In the genomic region with DNA sequence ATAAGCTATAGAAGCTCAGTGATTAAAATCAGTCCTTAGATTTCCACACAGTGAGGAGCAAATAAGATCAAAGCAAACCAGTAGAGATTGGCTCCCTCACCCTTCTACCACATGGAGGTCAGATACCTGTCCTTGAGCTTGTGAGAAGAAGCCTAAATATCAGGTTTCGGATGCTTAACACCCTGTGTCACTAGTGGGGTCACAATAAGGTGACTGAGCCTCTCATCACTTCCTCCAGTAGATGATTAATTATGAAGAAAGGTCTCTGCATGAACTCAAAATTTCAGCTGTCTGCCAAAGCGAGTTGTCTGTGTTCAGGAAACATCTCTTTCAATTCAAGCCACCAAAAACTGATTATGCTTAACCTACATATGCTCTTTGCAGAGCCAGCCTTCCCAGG, we compare ENCODE assay signal across 24 cellular contexts.
DNase-seq lines count a peak whose midpoint lies in the region; ATAC-seq and TF ChIP-seq lines count a peak whose summit lies in the region.
"Had no signal": no experiment of that assay in that cellular context is flagged by ENCODE, and none has a peak within 500 bp of the region (broad histone marks: within the 10 kb centered on the region; RNA-seq: fewer than 3 reads in every experiment).

No MANE protein-coding gene starts in this region.

- WGBS in neuronal stem cell (ENCODE audit: extremely low coverage in 2 of 2, insufficient read length in 2 of 2, insufficient replicate concordance in 1 of 2), 2 donors, result no CpG with 5 or more reads among the region's 2 CpGs

- H3K27ac ChIP-seq in PC-3 (ENCODE audit: low read length) (no peak overlapping the region), neuronal stem cell (replicated peaks; ENCODE audit: low read length) (no peak overlapping the region)
- H3K27ac ChIP-seq: esophagus muscularis mucosa, sigmoid colon, tibial nerve, VCaP had no signal

- H3K27me3 ChIP-seq in PC-3 (ENCODE audit: low read length) (no peaks in the 10 kb centered on the region), neuronal stem cell (ENCODE audit: control insufficient read depth in 3 of 3, insufficient read depth in 3 of 3, low read depth in 1 of 3, low read length in 3 of 3) (peaks cover 0 to 14% (median 0%) of the 10 kb centered on the region in 3 experiments)
- H3K27me3 ChIP-seq: esophagus muscularis mucosa, sigmoid colon, tibial nerve had no signal

- no peak overlapping the region for H2AK5ac ChIP-seq in neuronal stem cell (ENCODE audit: low read depth, low read length)

- POLR2A ChIA-PET in PC-3 (lab: Charles Lee; ENCODE audit: unreplicated experiment), result no interaction called here

- H3K9me2 ChIP-seq in PC-3 (replicated peaks; ENCODE audit: low read length), result no peaks in the 10 kb centered on the region

- TF ChIP-seq CTCF in PC-3 (conservative IDR thresholded peaks at IDR 0.05; ENCODE audit: low read depth, low read length) (no peak), GM10266 (IDR thresholded peaks at IDR 0.05; ENCODE audit: control insufficient read depth, insufficient read depth, low read depth, missing control alignments) (no peak)

- DNase-seq in PC-3 (peak; percentile 20), NCI-H2171 treated with DMSO at 0.1 percent for 48 hours (lab: John Stamatoyannopoulos, UW) (no peak), cerebellum (ENCODE audit: low spot score) (no peak), GM10266 (ENCODE audit: extremely low spot score) (no peak), neuronal stem cell (ENCODE audit: low spot score) (no peak)
- DNase-seq: activated CD8-positive, alpha-beta memory T cell treated with anti-CD3 and anti-CD28 coated beads, Interleukin-2, amount 50 U/mL, for 48 hours; activated gamma-delta T cell; CD4-positive, CD25-positive, alpha-beta regulatory T cell; KG1; left cardiac atrium; mesenchymal stem cell; naive thymus-derived CD4-positive, alpha-beta T cell; NCI-H2081; sigmoid colon; stimulated activated CD4-positive, alpha-beta T cell treated with anti-CD3 and anti-CD28 coated beads, Interleukin-1b, Interleukin-23, amount 100 ng/mL, for 48 hours; stimulated activated naive CD8-positive, alpha-beta T cell treated with anti-CD3 and anti-CD28 coated beads, Interleukin-15, Interleukin-2, amounts not matched to agents 100 U/mL and 50 U/mL, for 24 hours; T-helper 2 cell had no signal

- no peak overlapping the region for H3K23ac ChIP-seq in neuronal stem cell (ENCODE audit: low read depth, low read length, poor library complexity)

- no peaks in the 10 kb centered on the region for H3F3A ChIP-seq in PC-3 (ENCODE audit: low read length, unreplicated experiment)

- CTCF ChIA-PET in PC-3 (lab: Charles Lee), result no interaction called here

- H2AFZ ChIP-seq in PC-3 (ENCODE audit: low read length), result no peak overlapping the region
- H2AFZ ChIP-seq in neuronal stem cell (ENCODE audit: low read length), result no peak overlapping the region
- H2AFZ ChIP-seq: GM23338 had no signal

- no peak overlapping the region for H4K8ac ChIP-seq in neuronal stem cell (ENCODE audit: low read depth, low read length)

- H3K4me3 ChIP-seq in PC-3 (ENCODE audit: low read length), result no peak overlapping the region
- no peak overlapping the region for H3K4me3 ChIP-seq in neuronal stem cell (ENCODE audit: low read length in 2 of 2)
- H3K4me3 ChIP-seq: esophagus muscularis mucosa, GM23338, sigmoid colon, tibial nerve had no signal

- H2BK5ac ChIP-seq in neuronal stem cell (ENCODE audit: low read length), result no peak overlapping the region

- H3K4ac ChIP-seq in neuronal stem cell (ENCODE audit: low read length), result no peak overlapping the region

- ATAC-seq in GM18858 (IDR thresholded peaks at IDR 0.05; ENCODE audit: unreplicated experiment) (peak; percentile 64), GM19397 (IDR thresholded peaks at IDR 0.05; ENCODE audit: unreplicated experiment) (peak; percentile 54), HG02981 (IDR thresholded peaks at IDR 0.05; ENCODE audit: unreplicated experiment) (peak; percentile 62), PC-3 (no peak)
- ATAC-seq: GM23338; left cardiac atrium; naive thymus-derived CD4-positive, alpha-beta T cell; stimulated activated naive CD8-positive, alpha-beta T cell treated with anti-CD3 and anti-CD28 coated beads, Interleukin-15, Interleukin-2, amounts not matched to agents 100 U/mL and 50 U/mL, for 24 hours had no signal

- no peaks in the 10 kb centered on the region for H4K20me1 ChIP-seq in PC-3 (ENCODE audit: low read length)

- intact Hi-C loops in PC-3 (cut with micrococcal nuclease), result no loop called here

- no peaks in the 10 kb centered on the region for H3K79me1 ChIP-seq in neuronal stem cell (ENCODE audit: low read depth, low read length)

- no peaks in the 10 kb centered on the region for H3K9me3 ChIP-seq in PC-3 (ENCODE audit: low read length)
- H3K9me3 ChIP-seq in neuronal stem cell (replicated peaks in 1 of 2; ENCODE audit: control insufficient read depth in 2 of 2, insufficient read depth in 1 of 2, low read depth in 1 of 2, low read length in 2 of 2), result no peaks in the 10 kb centered on the region
- H3K9me3 ChIP-seq: esophagus muscularis mucosa, sigmoid colon, tibial nerve had no signal

- no peaks in the 10 kb centered on the region for H3K36me3 ChIP-seq in PC-3 (ENCODE audit: low read depth, low read length)
- no peaks in the 10 kb centered on the region for H3K36me3 ChIP-seq in neuronal stem cell (replicated peaks in 1 of 2; ENCODE audit: control insufficient read depth in 2 of 2, insufficient read depth in 2 of 2, low read length in 2 of 2)
- H3K36me3 ChIP-seq: esophagus muscularis mucosa, sigmoid colon, tibial nerve had no signal

- H2BK15ac ChIP-seq in neuronal stem cell (ENCODE audit: low read length), result no peak overlapping the region

- H3K79me2 ChIP-seq in PC-3 (ENCODE audit: low read length), result no peaks in the 10 kb centered on the region

- H3K14ac ChIP-seq in neuronal stem cell (ENCODE audit: low read length), result no peak overlapping the region

- no peak overlapping the region for H3K4me2 ChIP-seq in PC-3 (ENCODE audit: low read length)
- no peak overlapping the region for H3K4me2 ChIP-seq in neuronal stem cell (ENCODE audit: insufficient read depth, low read length, poor library complexity, severe bottlenecking)
- H3K4me2 ChIP-seq: GM23338 had no signal

- H3K4me1 ChIP-seq in PC-3 (ENCODE audit: insufficient read depth, low read length) (peaks cover 25% of the 10 kb centered on the region), neuronal stem cell (ENCODE audit: control insufficient read depth in 2 of 2, insufficient read depth in 1 of 2, low read depth in 1 of 2, low read length in 2 of 2) (peaks cover 0 to 5% of the 10 kb centered on the region in 2 donors)
- H3K4me1 ChIP-seq: tibial nerve had no signal

- no TSS peak for BruUV-seq in PC-3 (replicated peaks; lab: Mats Ljungman, UMichigan)

- no peak overlapping the region for H2BK120ac ChIP-seq in neuronal stem cell (ENCODE audit: low read depth, low read length)

- H3K18ac ChIP-seq in neuronal stem cell (ENCODE audit: low read length), result no peak overlapping the region

- H2BK12ac ChIP-seq in neuronal stem cell (ENCODE audit: low read length), result no peak overlapping the region

- no peak overlapping the region for H4K91ac ChIP-seq in neuronal stem cell (ENCODE audit: low read depth, low read length, poor library complexity)

- no peak overlapping the region for H3K9ac ChIP-seq in PC-3 (ENCODE audit: low read length)
- H3K9ac ChIP-seq in neuronal stem cell (ENCODE audit: low read depth, low read length, poor library complexity), result no peak overlapping the region
